20 cellular contexts compared by ENCODE assay signal in genomic region chr10:58989486-58990039, GRCh38.
DNase-seq lines count a peak whose midpoint lies in the region; ATAC-seq and TF ChIP-seq lines count a peak whose summit lies in the region.
"Had no signal": no experiment of that assay in that cellular context is flagged by ENCODE, and none has a peak within 500 bp of the region (broad histone marks: within the 10 kb centered on the region; RNA-seq: fewer than 3 reads in every experiment).

No MANE protein-coding gene starts in this region.

- no peaks in the 10 kb centered on the region for H3K79me2 ChIP-seq in SU-DHL-6 (ENCODE audit: insufficient read depth, low read length)

- no peak overlapping the region for H3K4me3 ChIP-seq in Caco-2 (ENCODE audit: low read depth, low read length)
- H3K4me3 ChIP-seq in SU-DHL-6 (ENCODE audit: insufficient read depth, low read length, poor library complexity, severe bottlenecking): peak overlapping the region; percentile 3
- no peak overlapping the region for H3K4me3 ChIP-seq in dorsolateral prefrontal cortex
- H3K4me3 ChIP-seq: GM23338, K562 had no signal

- intact Hi-C loops in Caco-2 (cut with micrococcal nuclease; ENCODE audit: unreplicated experiment): no loop called here
- intact Hi-C loops in dorsolateral prefrontal cortex (cut with DNase I): no loop called here

- no peak for TF ChIP-seq CTCF in Caco-2 (IDR thresholded peaks at IDR 0.05; ENCODE audit: insufficient read depth in 1 of 2, low read depth in 1 of 2, low read length in 1 of 2, severe bottlenecking in 1 of 2, unreplicated experiment in 1 of 2)
- TF ChIP-seq CTCF in SU-DHL-6 (IDR thresholded peaks at IDR 0.05; ENCODE audit: insufficient read depth, low read length, poor library complexity, severe bottlenecking): no peak
- no peak for TF ChIP-seq CTCF in dorsolateral prefrontal cortex (IDR thresholded peaks at IDR 0.05 in 54 of 56, conservative IDR thresholded peaks at IDR 0.05 in 2 of 56; ENCODE audit: low read depth in 1 of 56, partially characterized antibody in 56 of 56)

- H3K9me3 Mint-ChIP-seq in Caco-2 (ENCODE audit: unreplicated experiment): peaks cover 22% of the 10 kb centered on the region

- H3K4me1 ChIP-seq in Caco-2: peaks cover 22% of the 10 kb centered on the region

- H3K9ac ChIP-seq in SU-DHL-6 (ENCODE audit: low read length): peak overlapping the region; percentile 8; the same call in 1 of the 2 replicates

- no TSS peak for BruUV-seq in Caco-2 (replicated peaks; lab: Mats Ljungman, UMichigan)

- H3K4me1 Mint-ChIP-seq in Caco-2 (ENCODE audit: low read depth, unreplicated experiment): peaks cover 12% of the 10 kb centered on the region

- H3K4me3 Mint-ChIP-seq in Caco-2 (ENCODE audit: unreplicated experiment): no peak overlapping the region
- H3K4me3 Mint-ChIP-seq: CD4-positive, alpha-beta T cell; GM23338 had no signal

- DNase-seq in Caco-2 (no peak), dorsolateral prefrontal cortex (no peak), substantia nigra (lab: John Stamatoyannopoulos, UW) (no peak), A172 (ENCODE audit: low spot score) (no peak), H4 (ENCODE audit: low spot score) (no peak)
- DNase-seq: ACHN; BE2C; CD4-positive, alpha-beta T cell; DMS153; DMS79; GF-D8; H7; IMR-90 had no signal

- H3K9me3 ChIP-seq in Caco-2: peaks cover 14% of the 10 kb centered on the region; the same call in 1 of the 2 replicates
- peaks cover 20% of the 10 kb centered on the region; the same call in 1 of the 2 replicates for H3K9me3 ChIP-seq in SU-DHL-6 (ENCODE audit: insufficient read depth, low read length)
- H3K9me3 ChIP-seq: BE2C had no signal

- POLR2A ChIA-PET in Caco-2 (lab: Charles Lee): no interaction called here

- peak overlapping the region; percentile 58 for H3K27ac ChIP-seq in SU-DHL-6 (ENCODE audit: low read depth, low read length)
- peak overlapping the region in 57 of 59 donors; percentile 45 to 100 (median 98) for H3K27ac ChIP-seq in dorsolateral prefrontal cortex
- H3K27ac ChIP-seq in substantia nigra (ENCODE audit: low read depth, low read length, poor library complexity, severe bottlenecking): peak overlapping the region; percentile 92
- H3K27ac ChIP-seq: C4-2B, HL-60 had no signal

- ATAC-seq in HG03439 (IDR thresholded peaks at IDR 0.05; ENCODE audit: unreplicated experiment): no peak
- ATAC-seq: GM23338, HCT116, K562 had no signal

- H3K9me2 ChIP-seq in SU-DHL-6 (replicated peaks; ENCODE audit: insufficient read depth, low read length): no peaks in the 10 kb centered on the region

- peaks cover 54% of the 10 kb centered on the region for H3F3A ChIP-seq in SU-DHL-6 (ENCODE audit: insufficient read depth)

- CTCF ChIA-PET in Caco-2 (lab: Charles Lee): no interaction called here

- peak overlapping the region; percentile 70 for H2AFZ ChIP-seq in SU-DHL-6 (ENCODE audit: low read depth, low read length, severe bottlenecking)
- H2AFZ ChIP-seq: GM23338 had no signal

- H3K36me3 ChIP-seq in Caco-2 (ENCODE audit: control insufficient read depth, insufficient read depth, low read length) (peaks cover 3% of the 10 kb centered on the region; the same call in 1 of the 2 replicates), SU-DHL-6 (ENCODE audit: low read length) (peaks cover 12% of the 10 kb centered on the region; the same call in 1 of the 2 replicates)
- H3K36me3 ChIP-seq: BE2C had no signal

- no peaks in the 10 kb centered on the region for H3K27me3 Mint-ChIP-seq in Caco-2 (ENCODE audit: insufficient read depth, unreplicated experiment)
- H3K27me3 Mint-ChIP-seq: CD4-positive, alpha-beta T cell had no signal

- peak overlapping the region; percentile 37 for H3K27ac Mint-ChIP-seq in Caco-2 (ENCODE audit: unreplicated experiment)
- H3K27ac Mint-ChIP-seq: CD4-positive, alpha-beta T cell; GM23338 had no signal

- no peaks in the 10 kb centered on the region for H4K20me1 ChIP-seq in SU-DHL-6 (ENCODE audit: low read depth, low read length)

- H3K4me2 ChIP-seq in SU-DHL-6 (ENCODE audit: low read depth, low read length, poor library complexity, severe bottlenecking): no peak overlapping the region
- H3K4me2 ChIP-seq: GM23338 had no signal

- H3K27me3 ChIP-seq in Caco-2 (replicated peaks; ENCODE audit: control insufficient read depth, insufficient read depth, low read length): no peaks in the 10 kb centered on the region
- no peaks in the 10 kb centered on the region for H3K27me3 ChIP-seq in SU-DHL-6 (ENCODE audit: low read length)
- H3K27me3 ChIP-seq in dorsolateral prefrontal cortex: no peaks in the 10 kb centered on the region
- H3K27me3 ChIP-seq: BE2C had no signal

- peaks cover 7% of the 10 kb centered on the region for H3K36me3 Mint-ChIP-seq in Caco-2 (ENCODE audit: insufficient read depth, unreplicated experiment)
